ENCODE assay signal across 32 cellular contexts in genomic region chr7:70481717-70482116, GRCh38.
"Had no signal": no experiment of that assay in that cellular context is flagged by ENCODE, and none has a peak within 500 bp of the region (broad histone marks: within the 10 kb centered on the region; RNA-seq: fewer than 3 reads in every experiment).

No MANE protein-coding gene starts in this region.

- H3K9me3 Mint-ChIP-seq: activated T-helper 1 cell treated with anti-CD3 and anti-CD28 coated beads, Interleukin-12 subunit alpha, Interleukin-12 subunit beta, Interleukin-2, Interleukin-4 antibody, amounts not matched to agents 30 ng/mL and 10 ng/mL and 1 ng/mL, durations not matched to agents 14 hours and 24 hours and 36 hours had no signal

- H3K4me2 ChIP-seq: SK-N-SH had no signal

- H3K4me3 Mint-ChIP-seq: activated CD4-positive, alpha-beta memory T cell treated with anti-CD3 and anti-CD28 coated beads for 36 hours; activated naive CD4-positive, alpha-beta T cell treated with anti-CD3 and anti-CD28 coated beads for 36 hours; activated T-cell treated with anti-CD3 and anti-CD28 coated beads, Interleukin-2, amount 50 U/mL, for 4 hours; activated T-helper 1 cell treated with anti-CD3 and anti-CD28 coated beads, Interleukin-12 subunit alpha, Interleukin-12 subunit beta, Interleukin-2, Interleukin-4 antibody, amounts not matched to agents 30 ng/mL and 10 ng/mL and 1 ng/mL, durations not matched to agents 14 hours and 24 hours and 36 hours; brain; T-helper 1 cell treated with Interleukin-12 subunit alpha and Interleukin-12 subunit beta and Interleukin-4 antibody, amounts not matched to agents 30 μg/mL and 1 μg/mL, for 36 hours; T-helper 2 cell treated with Interferon-gamma antibody and Interleukin-4, amounts not matched to agents 5 μg/mL and 100 μg/mL, for 36 hours; WTC11 had no signal

- H3K36me3 Mint-ChIP-seq: activated CD4-positive, alpha-beta memory T cell treated with anti-CD3 and anti-CD28 coated beads for 36 hours; activated naive CD4-positive, alpha-beta T cell treated with anti-CD3 and anti-CD28 coated beads, Interleukin-2, amount 50 U/mL, for 72 hours had no signal

- H3K27me3 Mint-ChIP-seq: activated CD4-positive, alpha-beta memory T cell treated with anti-CD3 and anti-CD28 coated beads for 36 hours; brain had no signal

- H3K27ac Mint-ChIP-seq: activated CD4-positive, alpha-beta memory T cell treated with anti-CD3 and anti-CD28 coated beads for 36 hours; activated naive CD4-positive, alpha-beta T cell treated with anti-CD3 and anti-CD28 coated beads for 36 hours; activated naive CD4-positive, alpha-beta T cell treated with anti-CD3 and anti-CD28 coated beads, Interleukin-2, amount 50 U/mL, for 72 hours; activated T-helper 1 cell treated with anti-CD3 and anti-CD28 coated beads, Interleukin-12 subunit alpha, Interleukin-12 subunit beta, Interleukin-2, Interleukin-4 antibody, amounts not matched to agents 30 ng/mL and 10 ng/mL and 1 ng/mL, durations not matched to agents 14 hours and 24 hours and 36 hours; T-helper 1 cell treated with Interleukin-12 subunit alpha and Interleukin-12 subunit beta and Interleukin-4 antibody, amounts not matched to agents 30 μg/mL and 1 μg/mL, for 36 hours; T-helper 2 cell treated with Interferon-gamma antibody and Interleukin-4, amounts not matched to agents 5 μg/mL and 100 μg/mL, for 36 hours; WTC11 had no signal

- H3K27me3 ChIP-seq: adrenal gland, Peyer's patch, SJSA1 had no signal

- H3K9me3 ChIP-seq: adrenal gland, Peyer's patch, SK-N-SH had no signal

- DNase-seq: activated CD4-positive, alpha-beta memory T cell treated with anti-CD3 and anti-CD28 coated beads for 36 hours; activated CD4-positive, alpha-beta T cell treated with anti-CD3 and anti-CD28 coated beads for 4 hours; activated CD4-positive, alpha-beta T cell treated with anti-CD3 and anti-CD28 coated beads, Interleukin-2, amount 50 U/mL, for 1 hour; activated CD4-positive, CD25-positive, alpha-beta regulatory T cell treated with anti-CD3 and anti-CD28 coated beads, Interleukin-2, amount 50 U/mL, for 72 hours; activated CD8-positive, alpha-beta memory T cell treated with anti-CD3 and anti-CD28 coated beads, Interleukin-2, amount 50 U/mL, for 4 hours; activated gamma-delta T cell treated with Interleukin-2 at 50 U/mL for 16 hours; activated naive CD4-positive, alpha-beta T cell treated with anti-CD3 and anti-CD28 coated beads for 36 hours; activated T-cell treated with anti-CD3 and anti-CD28 coated beads for 4 hours; activated T-cell treated with anti-CD3 and anti-CD28 coated beads, Interleukin-2, amount 50 U/mL, for 4 hours; adrenal gland; NCI-H1092 treated with DMSO at 0.1 percent for 48 hours; NCI-H187 treated with DMSO at 0.1 percent for 48 hours; NCI-H2081; NCI-H2171 treated with DMSO at 0.1 percent for 48 hours; NCI-H2227 treated with DMSO at 0.1 percent for 48 hours; NCI-H446; NCI-H510A treated with DMSO at 0.1 percent for 48 hours; NCI-H526 treated with DMSO at 0.1 percent for 48 hours; NK-92 treated with Interleukin-12 subunit alpha and Interleukin-12 subunit beta, amount 100 ng/mL, for 24 hours; PC-3; Peyer's patch; RPMI8226; SHP77 treated with DMSO at 0.1 percent for 48 hours; SK-N-SH had no signal

- H3K4me1 ChIP-seq: SJSA1 had no signal

- H3K4me1 Mint-ChIP-seq: WTC11 had no signal

- H3K9ac ChIP-seq: SK-N-SH had no signal

- H3K27ac ChIP-seq: adrenal gland, Peyer's patch, SJSA1 had no signal

- H3K4me3 ChIP-seq: adrenal gland, K562, Peyer's patch, SJSA1 had no signal

- H3K36me3 ChIP-seq: adrenal gland, Peyer's patch, SJSA1 had no signal
